In genomic region chr9:124839612-124840299, GRCh38 we compare ENCODE assay signal across 1 cellular context.
TF ChIP-seq lines count a peak whose summit lies in the region.

No MANE protein-coding gene starts in this region.

TF ChIP-seq in liver, 16 proteins besides CTCF, POLR2A, EP300 and RAD21 (continued from another document):
- TF ChIP-seq EGR1 (IDR thresholded peaks at IDR 0.05; ENCODE audit: low read depth in 2 of 2) (no peak), YY1 (IDR thresholded peaks at IDR 0.05) (no peak), JUND (IDR thresholded peaks at IDR 0.05) (no peak), HNF4G (IDR thresholded peaks at IDR 0.05) (no peak), NR2F2 (IDR thresholded peaks at IDR 0.05) (no peak), SP1 (IDR thresholded peaks at IDR 0.05) (no peak)
- TF ChIP-seq, protein P1, sequence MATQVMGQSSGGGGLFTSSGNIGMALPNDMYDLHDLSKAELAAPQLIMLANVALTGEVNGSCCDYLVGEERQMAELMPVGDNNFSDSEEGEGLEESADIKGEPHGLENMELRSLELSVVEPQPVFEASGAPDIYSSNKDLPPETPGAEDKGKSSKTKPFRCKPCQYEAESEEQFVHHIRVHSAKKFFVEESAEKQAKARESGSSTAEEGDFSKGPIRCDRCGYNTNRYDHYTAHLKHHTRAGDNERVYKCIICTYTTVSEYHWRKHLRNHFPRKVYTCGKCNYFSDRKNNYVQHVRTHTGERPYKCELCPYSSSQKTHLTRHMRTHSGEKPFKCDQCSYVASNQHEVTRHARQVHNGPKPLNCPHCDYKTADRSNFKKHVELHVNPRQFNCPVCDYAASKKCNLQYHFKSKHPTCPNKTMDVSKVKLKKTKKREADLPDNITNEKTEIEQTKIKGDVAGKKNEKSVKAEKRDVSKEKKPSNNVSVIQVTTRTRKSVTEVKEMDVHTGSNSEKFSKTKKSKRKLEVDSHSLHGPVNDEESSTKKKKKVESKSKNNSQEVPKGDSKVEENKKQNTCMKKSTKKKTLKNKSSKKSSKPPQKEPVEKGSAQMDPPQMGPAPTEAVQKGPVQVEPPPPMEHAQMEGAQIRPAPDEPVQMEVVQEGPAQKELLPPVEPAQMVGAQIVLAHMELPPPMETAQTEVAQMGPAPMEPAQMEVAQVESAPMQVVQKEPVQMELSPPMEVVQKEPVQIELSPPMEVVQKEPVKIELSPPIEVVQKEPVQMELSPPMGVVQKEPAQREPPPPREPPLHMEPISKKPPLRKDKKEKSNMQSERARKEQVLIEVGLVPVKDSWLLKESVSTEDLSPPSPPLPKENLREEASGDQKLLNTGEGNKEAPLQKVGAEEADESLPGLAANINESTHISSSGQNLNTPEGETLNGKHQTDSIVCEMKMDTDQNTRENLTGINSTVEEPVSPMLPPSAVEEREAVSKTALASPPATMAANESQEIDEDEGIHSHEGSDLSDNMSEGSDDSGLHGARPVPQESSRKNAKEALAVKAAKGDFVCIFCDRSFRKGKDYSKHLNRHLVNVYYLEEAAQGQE (IDR thresholded peaks at IDR 0.05): no peak
